Comparison of ENCODE assay signal across 9 cellular contexts in the genomic region with DNA sequence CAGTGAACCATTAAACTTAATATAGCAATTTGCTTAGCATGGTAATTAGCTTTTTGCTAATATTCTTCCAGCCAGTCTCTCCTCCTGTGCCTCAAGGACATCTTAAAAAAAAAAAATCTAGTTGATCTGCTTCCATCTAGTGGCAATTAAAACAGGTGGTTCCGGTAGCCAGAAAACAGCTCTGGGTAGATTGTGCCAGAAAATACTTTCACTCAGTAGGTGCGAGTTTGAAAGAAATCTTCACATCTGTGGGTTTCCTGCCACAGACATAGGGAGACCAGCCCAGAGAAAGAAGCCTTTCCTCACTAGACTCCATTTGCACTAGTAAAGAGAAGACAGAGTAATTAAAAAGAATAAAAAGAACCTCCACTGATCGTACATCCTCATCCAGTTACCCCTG. TPM values are rescaled to one million over a fixed set of nuclear protein-coding genes. Genes with fewer than 3 reads are reported as not detected.
A peak's percentile ranks its signal among the peaks of the same experiment; 100 is the strongest.
DNase-seq lines count a peak whose midpoint lies in the region; ATAC-seq, FAIRE-seq and TF ChIP-seq lines count a peak whose summit lies in the region.
"Had no signal": no experiment of that assay in that cellular context is flagged by ENCODE, and none has a peak within 500 bp of the region (broad histone marks: within the 10 kb centered on the region; RNA-seq: fewer than 3 reads in every experiment).

No MANE protein-coding gene starts in this region.

- FAIRE-seq in GM12892 (lab: Jason Lieb, UNC) = peak; percentile 63

- peak; percentile 53 for TF ChIP-seq CTCF in LNCaP clone FGC (IDR thresholded peaks at IDR 0.05; ENCODE audit: control insufficient read depth, extremely low read depth, insufficient read depth)

- intact Hi-C loops in Right ventricle myocardium inferior (cut with DNase I) = no loop called here

- ATAC-seq in GM21515 (IDR thresholded peaks at IDR 0.05; ENCODE audit: unreplicated experiment) = peak; percentile 46
- ATAC-seq in esophagus mucosa = peak; percentile 20
- ATAC-seq in HG03025 (IDR thresholded peaks at IDR 0.05; ENCODE audit: low FRiP score, unreplicated experiment) = no peak
- no peak for ATAC-seq in Right ventricle myocardium inferior

- DNase-seq in GM12892 (ENCODE audit: insufficient read length) (no peak), LNCaP clone FGC (ENCODE audit: low read depth) (no peak), NCI-H2081 (lab: John Stamatoyannopoulos, UW) (no peak), DMS114 treated with DMSO at 0.1 percent for 48 hours (lab: John Stamatoyannopoulos, UW; ENCODE audit: unreplicated experiment) (no peak), Right ventricle myocardium inferior (ENCODE audit: missing footprints) (no peak)
- DNase-seq: islet precursor cell had no signal

- TF ChIP-seq POLR2A in GM12892 (IDR thresholded peaks at IDR 0.05; ENCODE audit: low read depth, low read length) = no peak

- H3K4me3 ChIP-seq in LNCaP clone FGC (ENCODE audit: low read depth, low read length) = no peak overlapping the region

RNA-seq across cellular contexts. Expression of a gene that starts 17.1 kb away (rescaled TPM):
- polyA plus RNA-seq in GM12892 (2012; ENCODE audit: missing spikeins) = 8.1 TPM
- 1.0 TPM for total RNA-seq in esophagus mucosa
- total RNA-seq in Right ventricle myocardium inferior = 1.1 TPM

RNA-seq across cellular contexts. Expression of a gene that starts 39.6 kb away (rescaled TPM):
- polyA plus RNA-seq in GM12892 (2012; ENCODE audit: missing spikeins) = not detected
- 0.56 TPM for total RNA-seq in esophagus mucosa
- total RNA-seq in Right ventricle myocardium inferior = 0.87 TPM

Comparison
In these comparisons a context has a peak if more than half of its experiments do, and no peak if none do; other contexts are left out.
1. ATAC-seq: peak in GM21515 (single experiment) and esophagus mucosa (single experiment); none in HG03025 (single experiment) and Right ventricle myocardium inferior (single experiment).